11 cellular contexts compared by ENCODE assay signal in the genomic region with DNA sequence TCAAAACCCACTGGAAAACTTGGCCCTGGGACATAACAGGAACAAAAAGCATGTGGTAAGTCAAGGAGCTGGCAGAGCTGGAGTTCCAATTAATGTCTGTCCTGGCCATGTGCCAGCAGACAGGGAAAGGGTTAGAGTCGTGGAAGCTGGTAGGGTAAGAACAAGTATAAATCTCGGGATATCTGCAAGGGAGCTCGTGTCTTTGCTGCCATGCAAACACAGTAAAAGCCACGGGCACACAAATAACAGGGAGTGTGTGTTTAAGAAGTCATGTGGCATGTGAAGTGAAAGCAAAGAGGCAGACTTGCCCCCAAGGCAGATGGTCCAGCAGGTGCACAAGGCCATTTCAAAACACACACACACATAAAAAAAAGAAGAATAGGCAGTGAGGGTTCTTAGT. TPM values are rescaled to one million over a fixed set of nuclear protein-coding genes. Genes with fewer than 3 reads are reported as not detected.
DNase-seq lines count a peak whose midpoint lies in the region; ATAC-seq, FAIRE-seq and TF ChIP-seq lines count a peak whose summit lies in the region.
"Had no signal": no experiment of that assay in that cellular context is flagged by ENCODE, and none has a peak within 500 bp of the region (broad histone marks: within the 10 kb centered on the region; RNA-seq: fewer than 3 reads in every experiment).

No MANE protein-coding gene starts in this region.

- H3K9ac ChIP-seq in endothelial cell of umbilical vein (replicated peaks; ENCODE audit: extremely low read depth, insufficient read depth, low read length) (no peak overlapping the region), endodermal cell (ENCODE audit: extremely low read depth, low read length, poor library complexity, severe bottlenecking) (no peak overlapping the region)

- H3K27ac ChIP-seq in endothelial cell of umbilical vein (ENCODE audit: insufficient read depth, low read depth, low read length) (no peak overlapping the region), endodermal cell (ENCODE audit: low read depth, low read length) (no peak overlapping the region)
- H3K27ac ChIP-seq: SK-N-MC had no signal

- H3K27me3 ChIP-seq in endothelial cell of umbilical vein (ENCODE audit: control insufficient read depth in 2 of 2, insufficient read depth in 2 of 2, low read length in 2 of 2) (no peaks in the 10 kb centered on the region), endodermal cell (ENCODE audit: control insufficient read depth, insufficient read depth, low read length, poor library complexity, severe bottlenecking) (no peaks in the 10 kb centered on the region)

- peak; percentile 38 for FAIRE-seq in endothelial cell of umbilical vein (lab: Jason Lieb, UNC)

- H3K4me3 Mint-ChIP-seq in endodermal cell, result no peak overlapping the region
- H3K4me3 Mint-ChIP-seq: activated T-helper 17 cell treated with anti-CD3 and anti-CD28 coated beads, Interleukin-2, amount 50 U/mL, for 72 hours had no signal

- TF ChIP-seq CTCF in endothelial cell of umbilical vein (IDR thresholded peaks at IDR 0.05; ENCODE audit: extremely low read depth in 1 of 2, insufficient read depth in 1 of 2, low read depth in 1 of 2, low read length in 2 of 2) (no peak), endodermal cell (conservative IDR thresholded peaks at IDR 0.05) (no peak)

- peaks cover 14% of the 10 kb centered on the region for H3K4me1 Mint-ChIP-seq in endodermal cell
- H3K4me1 Mint-ChIP-seq: activated T-helper 17 cell treated with anti-CD3 and anti-CD28 coated beads, Interleukin-2, amount 50 U/mL, for 72 hours had no signal

- ATAC-seq in HG02642 (IDR thresholded peaks at IDR 0.05; ENCODE audit: poor library complexity, unreplicated experiment), result peak; percentile 35
- ATAC-seq in GM21515 (IDR thresholded peaks at IDR 0.05; ENCODE audit: unreplicated experiment), result no peak

- H4K20me1 ChIP-seq in endothelial cell of umbilical vein (replicated peaks; ENCODE audit: control insufficient read depth, extremely low read depth, insufficient read depth, low read length), result no peaks in the 10 kb centered on the region

- no peaks in the 10 kb centered on the region for H3K27me3 Mint-ChIP-seq in endodermal cell (ENCODE audit: insufficient read depth)
- H3K27me3 Mint-ChIP-seq: activated T-helper 17 cell treated with anti-CD3 and anti-CD28 coated beads, Interleukin-2, amount 50 U/mL, for 72 hours had no signal

- BruUV-seq in endothelial cell of umbilical vein (replicated peaks; lab: Mats Ljungman, UMichigan), result no TSS peak

- dilution Hi-C loops in endothelial cell of umbilical vein (cut with MboI; ENCODE audit: extremely low pct_ligation_motif_present, low sequenced_read_pairs), result no loop called here

- H3K4me1 ChIP-seq in endothelial cell of umbilical vein (ENCODE audit: control insufficient read depth, extremely low read depth, insufficient read depth, low read length), result peaks cover 3% of the 10 kb centered on the region
- H3K4me1 ChIP-seq in endodermal cell (ENCODE audit: control insufficient read depth, insufficient read depth, low read length), result no peaks in the 10 kb centered on the region

- intact Hi-C loops in endothelial cell of umbilical vein (cut with micrococcal nuclease), result no loop called here

- no peak for TF ChIP-seq POLR2A in endothelial cell of umbilical vein (IDR thresholded peaks at IDR 0.05; ENCODE audit: low read depth, low read length)

- POLR2A ChIA-PET in endothelial cell of umbilical vein (lab: Charles Lee), result no interaction called here

- no peak overlapping the region for H3K27ac Mint-ChIP-seq in endodermal cell
- H3K27ac Mint-ChIP-seq: activated T-helper 17 cell treated with anti-CD3 and anti-CD28 coated beads, Interleukin-2, amount 50 U/mL, for 72 hours had no signal

- H3K36me3 Mint-ChIP-seq in endodermal cell (ENCODE audit: low read depth), result peaks cover 17% of the 10 kb centered on the region

- H3K79me2 ChIP-seq in endothelial cell of umbilical vein (ENCODE audit: control insufficient read depth, insufficient read depth, low read length), result no peaks in the 10 kb centered on the region

- CTCF ChIA-PET in endothelial cell of umbilical vein (lab: Charles Lee), result interaction anchor here (1.5 to 1.8 kb wide), 2 partner anchors 17 to 99 kb away, joined by 3 to 5 read pairs; no protein-coding TSS in a partner anchor

- H3K9me3 ChIP-seq in endothelial cell of umbilical vein (replicated peaks; ENCODE audit: control insufficient read depth, insufficient read depth, low read length) (no peaks in the 10 kb centered on the region), endodermal cell (ENCODE audit: control insufficient read depth, low read length) (peaks cover 4% of the 10 kb centered on the region)

- H3K4me2 ChIP-seq in endothelial cell of umbilical vein (ENCODE audit: insufficient read depth, low read length), result no peak overlapping the region

- H3K4me3 ChIP-seq in endothelial cell of umbilical vein (replicated peaks in 1 of 3; ENCODE audit: insufficient read depth in 1 of 3, low read depth in 1 of 3, low read length in 3 of 3) (no peak overlapping the region), endodermal cell (ENCODE audit: low read length) (no peak overlapping the region)
- H3K4me3 ChIP-seq: SK-N-MC had no signal

- H3K9me3 Mint-ChIP-seq in endodermal cell, result peaks cover 4% of the 10 kb centered on the region

- DNase-seq in COLO668 (lab: John Stamatoyannopoulos, UW; ENCODE audit: unreplicated experiment) (peak; percentile 53), NCI-H446 treated with DMSO at 0.1 percent for 48 hours (lab: John Stamatoyannopoulos, UW) (peak; percentile 70), endothelial cell of umbilical vein (ENCODE audit: low read depth, low spot score) (no peak), endodermal cell (no peak)
- no peak for DNase-seq in activated T-cell treated with anti-CD3 and anti-CD28 coated beads, Interleukin-2, amount 50 U/mL, for 1 hour
- no peak for DNase-seq in stimulated activated CD4-positive, alpha-beta T cell treated with anti-CD3 and anti-CD28 coated beads, Interleukin-4, amount 100 ng/mL, for 24 hours
- DNase-seq: stimulated activated CD4-positive, alpha-beta T cell treated with anti-CD3 and anti-CD28 coated beads, Interleukin-2, amount 100 ng/mL, for 24 hours had no signal

- no peak overlapping the region for H2AFZ ChIP-seq in endothelial cell of umbilical vein (ENCODE audit: low read depth, low read length)

- H3K36me3 ChIP-seq in endothelial cell of umbilical vein (ENCODE audit: control insufficient read depth in 2 of 2, extremely low read depth in 1 of 2, insufficient read depth in 2 of 2, low read length in 2 of 2) (no peaks in the 10 kb centered on the region), endodermal cell (ENCODE audit: control insufficient read depth, insufficient read depth, low read length) (no peaks in the 10 kb centered on the region)

- 92 to 97% methylated on average over 4 of the region's 4 CpGs for WGBS in endodermal cell (ENCODE audit: insufficient coverage in 1 of 2, insufficient read length in 1 of 2), 2 experiments

- no peaks in the 10 kb centered on the region for H3K9me1 ChIP-seq in endothelial cell of umbilical vein (replicated peaks; ENCODE audit: control insufficient read depth, extremely low read depth, insufficient read depth, low read length)

TF ChIP-seq in endothelial cell of umbilical vein, 7 proteins besides CTCF, POLR2A, EP300 and RAD21:
- no peak for TF ChIP-seq FOS (IDR thresholded peaks at IDR 0.05; ENCODE audit: borderline replicate concordance, insufficient read depth, low read length)
- TF ChIP-seq GATA2 (IDR thresholded peaks at IDR 0.05; ENCODE audit: insufficient read depth, insufficient read length, low read depth, low read length), result no peak
- no peak for TF ChIP-seq EZH2 (IDR thresholded peaks at IDR 0.05; ENCODE audit: borderline replicate concordance, low read depth, low read length, severe bottlenecking)
- TF ChIP-seq, protein P1, sequence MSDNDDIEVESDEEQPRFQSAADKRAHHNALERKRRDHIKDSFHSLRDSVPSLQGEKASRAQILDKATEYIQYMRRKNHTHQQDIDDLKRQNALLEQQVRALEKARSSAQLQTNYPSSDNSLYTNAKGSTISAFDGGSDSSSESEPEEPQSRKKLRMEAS (IDR thresholded peaks at IDR 0.05; ENCODE audit: insufficient read depth, insufficient read length), result no peak
- no peak for TF ChIP-seq POLR2AphosphoS5 (IDR thresholded peaks at IDR 0.05; ENCODE audit: insufficient read depth, low read depth, low read length)
- TF ChIP-seq JUN (IDR thresholded peaks at IDR 0.05; ENCODE audit: borderline replicate concordance, insufficient read depth, insufficient read length, low read depth), result no peak
- no peak for TF ChIP-seq MYC (IDR thresholded peaks at IDR 0.05; ENCODE audit: low read depth, low read length)

RNA-seq across cellular contexts. Expression of a gene that starts 32.6 kb away (rescaled TPM):
- total RNA-seq in endothelial cell of umbilical vein (19.2 and 19.3 TPM in 2 replicates), endodermal cell (10 to 100 TPM; 49.6 to 49.8 TPM)
- 3.7 and 5.8 TPM in 2 replicates for polyA plus RNA-seq in endothelial cell of umbilical vein
- 5.7 TPM in 2 replicates for polyA plus RNA-seq in endothelial cell of umbilical vein (2011; cell fraction: cytosol; rRNA removed)
- polyA plus RNA-seq in endothelial cell of umbilical vein (2011; cell fraction: nucleus; rRNA removed), result 22.2 and 27.5 TPM in 2 replicates
- polyA plus RNA-seq in endothelial cell of umbilical vein (2012), result 14.0 TPM in 2 replicates
- 12.4 and 12.6 TPM in 2 replicates for polyA minus RNA-seq in endothelial cell of umbilical vein
- 6.5 TPM for polyA minus RNA-seq in endothelial cell of umbilical vein (2011; cell fraction: cytosol; rRNA and poly(A)+ RNA removed)
- polyA minus RNA-seq in endothelial cell of umbilical vein (2011; cell fraction: nucleus; rRNA and poly(A)+ RNA removed), result 28.8 and 36.9 TPM in 2 replicates
- 25.0 TPM for polyA plus RNA-seq in endodermal cell (2013, experiment 1 of 2)
- 26.7 TPM for polyA plus RNA-seq in endodermal cell (2013, experiment 2 of 2)

Comparison
In these comparisons a context has a peak if more than half of its experiments do, and no peak if none do; other contexts are left out.
1. DNase-seq: peak in COLO668 (single experiment) and NCI-H446 treated with DMSO at 0.1 percent for 48 hours (single experiment); none in endothelial cell of umbilical vein (single experiment), activated T-cell treated with anti-CD3 and anti-CD28 coated beads, Interleukin-2, amount 50 U/mL, for 1 hour (single experiment), endodermal cell (single experiment) and stimulated activated CD4-positive, alpha-beta T cell treated with anti-CD3 and anti-CD28 coated beads, Interleukin-4, amount 100 ng/mL, for 24 hours (single experiment).